15 cellular contexts compared by ENCODE assay signal in the genomic region with DNA sequence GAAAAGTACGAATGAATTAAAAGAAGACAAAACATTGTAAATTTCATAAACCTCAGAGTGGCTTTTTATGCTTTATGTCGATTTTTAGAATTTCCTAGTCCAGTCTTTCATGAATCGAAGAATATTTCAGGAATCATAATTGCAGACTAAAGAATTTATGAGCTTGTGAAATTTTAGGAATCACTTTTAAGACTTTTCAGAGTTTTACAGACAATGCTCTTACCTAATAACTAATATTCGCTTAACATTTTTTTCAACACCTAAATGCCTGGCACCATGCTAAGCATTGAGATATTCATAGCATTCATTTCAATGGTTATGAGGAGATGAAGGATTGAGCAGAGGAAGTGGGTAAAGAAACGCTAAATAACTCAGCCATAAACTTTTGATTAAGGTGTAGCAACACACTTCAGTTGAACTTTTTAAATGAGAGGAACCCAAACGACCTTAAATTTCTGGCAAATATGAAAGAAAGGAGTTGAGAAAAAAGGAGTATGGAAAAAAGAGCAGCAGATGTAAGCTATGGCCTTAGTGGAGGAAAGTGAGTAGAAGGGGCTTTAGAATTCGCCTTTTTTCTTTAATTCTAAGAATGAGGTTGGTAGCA. TPM values are rescaled to one million over a fixed set of nuclear protein-coding genes. Genes with fewer than 3 reads are reported as not detected.
DNase-seq lines count a peak whose midpoint lies in the region; ATAC-seq lines count a peak whose summit lies in the region.
"Had no signal": no experiment of that assay in that cellular context is flagged by ENCODE, and none has a peak within 500 bp of the region (broad histone marks: within the 10 kb centered on the region; RNA-seq: fewer than 3 reads in every experiment).

No MANE protein-coding gene starts in this region.

- H3K4me3 ChIP-seq in NT2/D1 (ENCODE audit: insufficient read length, low read depth) = peak overlapping the region; percentile 83
- H3K4me3 ChIP-seq: coronary artery, gastrocnemius medialis had no signal

- peak overlapping the region; percentile 69 for H3K4me3 Mint-ChIP-seq in activated T-cell treated with anti-CD3 and anti-CD28 coated beads, Interleukin-2, amount 50 U/mL, for 4 hours
- H3K4me3 Mint-ChIP-seq in central memory CD8-positive, alpha-beta T cell = peak overlapping the region; percentile 25
- H3K4me3 Mint-ChIP-seq in stimulated activated effector memory CD8-positive, alpha-beta T cell treated with anti-CD3 and anti-CD28 coated beads, Interleukin-12 subunit alpha, Interleukin-12 subunit beta, amount 100 ng/mL, for 72 hours = peak overlapping the region; percentile 1

- ATAC-seq in activated T-cell treated with anti-CD3 and anti-CD28 coated beads, Interleukin-2, amount 50 U/mL, for 4 hours = no peak
- ATAC-seq in central memory CD8-positive, alpha-beta T cell (replicated peaks; ENCODE audit: extremely low read depth, poor library complexity, severe bottlenecking) = no peak
- ATAC-seq in stimulated activated effector memory CD8-positive, alpha-beta T cell treated with anti-CD3 and anti-CD28 coated beads, Interleukin-12 subunit alpha, Interleukin-12 subunit beta, amount 100 ng/mL, for 72 hours = no peak
- ATAC-seq: gastrocnemius medialis had no signal

- H3K36me3 ChIP-seq in NT2/D1 (ENCODE audit: insufficient read depth, insufficient read length, low read length) = no peaks in the 10 kb centered on the region
- H3K36me3 ChIP-seq: gastrocnemius medialis had no signal

- peaks cover 52% of the 10 kb centered on the region for H3K4me1 Mint-ChIP-seq in activated T-cell treated with anti-CD3 and anti-CD28 coated beads, Interleukin-2, amount 50 U/mL, for 4 hours (ENCODE audit: low read depth)
- H3K4me1 Mint-ChIP-seq in central memory CD8-positive, alpha-beta T cell = peaks cover 12% of the 10 kb centered on the region
- H3K4me1 Mint-ChIP-seq in stimulated activated effector memory CD8-positive, alpha-beta T cell treated with anti-CD3 and anti-CD28 coated beads, Interleukin-12 subunit alpha, Interleukin-12 subunit beta, amount 100 ng/mL, for 72 hours = no peaks in the 10 kb centered on the region

- no peaks in the 10 kb centered on the region for H3K9me3 ChIP-seq in NT2/D1 (ENCODE audit: insufficient read depth, low read length)

- H3K9me3 Mint-ChIP-seq in activated T-cell treated with anti-CD3 and anti-CD28 coated beads, Interleukin-2, amount 50 U/mL, for 4 hours = no peaks in the 10 kb centered on the region
- no peaks in the 10 kb centered on the region for H3K9me3 Mint-ChIP-seq in central memory CD8-positive, alpha-beta T cell
- no peaks in the 10 kb centered on the region for H3K9me3 Mint-ChIP-seq in stimulated activated effector memory CD8-positive, alpha-beta T cell treated with anti-CD3 and anti-CD28 coated beads, Interleukin-12 subunit alpha, Interleukin-12 subunit beta, amount 100 ng/mL, for 72 hours

- H3K27me3 Mint-ChIP-seq in activated T-cell treated with anti-CD3 and anti-CD28 coated beads, Interleukin-2, amount 50 U/mL, for 4 hours (ENCODE audit: low read depth) = peaks cover 10% of the 10 kb centered on the region
- H3K27me3 Mint-ChIP-seq in central memory CD8-positive, alpha-beta T cell = peaks cover 38% of the 10 kb centered on the region

- H3K27ac Mint-ChIP-seq in central memory CD8-positive, alpha-beta T cell (ENCODE audit: low read depth) = no peak overlapping the region
- H3K27ac Mint-ChIP-seq in stimulated activated effector memory CD8-positive, alpha-beta T cell treated with anti-CD3 and anti-CD28 coated beads, Interleukin-12 subunit alpha, Interleukin-12 subunit beta, amount 100 ng/mL, for 72 hours = no peak overlapping the region

- H3K9ac ChIP-seq in NT2/D1 (ENCODE audit: insufficient read length, low read depth) = peak overlapping the region; percentile 71

- H3K4me1 ChIP-seq in NT2/D1 (ENCODE audit: insufficient read depth, insufficient read length) = no peaks in the 10 kb centered on the region
- H3K4me1 ChIP-seq: gastrocnemius medialis had no signal

- no peak for DNase-seq in activated T-cell treated with anti-CD3 and anti-CD28 coated beads, Interleukin-2, amount 50 U/mL, for 4 hours
- DNase-seq in activated T-cell treated with anti-CD3 and anti-CD28 coated beads, Interleukin-2, amount 50 U/mL, for 48 hours = no peak
- DNase-seq in NT2/D1 (ENCODE audit: low read depth, low spot score) = no peak
- DNase-seq in central memory CD8-positive, alpha-beta T cell (ENCODE audit: low spot score in 2 of 2) = no peak
- DNase-seq in stimulated activated effector memory CD8-positive, alpha-beta T cell treated with anti-CD3 and anti-CD28 coated beads, Interleukin-12 subunit alpha, Interleukin-12 subunit beta, amount 100 ng/mL, for 72 hours (ENCODE audit: low spot score in 2 of 2) = no peak
- DNase-seq in SKM-1 treated with dmso at 0.1 percent for 144 hours (lab: John Stamatoyannopoulos, UW; ENCODE audit: unreplicated experiment) = no peak
- no peak for DNase-seq in C1 segment of cervical spinal cord (lab: John Stamatoyannopoulos, UW)
- no peak for DNase-seq in kidney glomerular epithelial cell (lab: John Stamatoyannopoulos, UW)
- DNase-seq: activated CD4-positive, alpha-beta T cell treated with anti-CD3 and anti-CD28 coated beads for 4 hours; activated effector memory CD4-positive, alpha-beta T cell treated with Interleukin-2 at 50 U/mL for 16 hours; gastrocnemius medialis; Kasumi-1; NCI-H1436 treated with DMSO at 0.1 percent for 48 hours; SHP77 treated with DMSO at 0.1 percent for 48 hours had no signal

- no peaks in the 10 kb centered on the region for H3K36me3 Mint-ChIP-seq in activated T-cell treated with anti-CD3 and anti-CD28 coated beads, Interleukin-2, amount 50 U/mL, for 4 hours (ENCODE audit: insufficient read depth)
- peaks cover 2% of the 10 kb centered on the region for H3K36me3 Mint-ChIP-seq in central memory CD8-positive, alpha-beta T cell (ENCODE audit: insufficient read depth)
- H3K36me3 Mint-ChIP-seq in stimulated activated effector memory CD8-positive, alpha-beta T cell treated with anti-CD3 and anti-CD28 coated beads, Interleukin-12 subunit alpha, Interleukin-12 subunit beta, amount 100 ng/mL, for 72 hours = no peaks in the 10 kb centered on the region

- H3K27me3 ChIP-seq in NT2/D1 (ENCODE audit: insufficient read depth, insufficient read length) = no peaks in the 10 kb centered on the region

RNA-seq across cellular contexts. Expression of a gene that starts 0.7 kb away (rescaled TPM):
- total RNA-seq in activated T-cell treated with anti-CD3 and anti-CD28 coated beads, Interleukin-2, amount 50 U/mL, for 4 hours = 1 to 10 TPM; 2.1 to 4.9 (median 2.2) TPM

Comparison
In these comparisons a context has a peak if more than half of its experiments do, and no peak if none do; other contexts are left out.
1. H3K4me3 Mint-ChIP-seq: peak in every context shown above with its lines; median percentile 69 in activated T-cell treated with anti-CD3 and anti-CD28 coated beads, Interleukin-2, amount 50 U/mL, for 4 hours; 25 in central memory CD8-positive, alpha-beta T cell; 1 in stimulated activated effector memory CD8-positive, alpha-beta T cell treated with anti-CD3 and anti-CD28 coated beads, Interleukin-12 subunit alpha, Interleukin-12 subunit beta, amount 100 ng/mL, for 72 hours.